22 cellular contexts compared by ENCODE assay signal in the genomic region with DNA sequence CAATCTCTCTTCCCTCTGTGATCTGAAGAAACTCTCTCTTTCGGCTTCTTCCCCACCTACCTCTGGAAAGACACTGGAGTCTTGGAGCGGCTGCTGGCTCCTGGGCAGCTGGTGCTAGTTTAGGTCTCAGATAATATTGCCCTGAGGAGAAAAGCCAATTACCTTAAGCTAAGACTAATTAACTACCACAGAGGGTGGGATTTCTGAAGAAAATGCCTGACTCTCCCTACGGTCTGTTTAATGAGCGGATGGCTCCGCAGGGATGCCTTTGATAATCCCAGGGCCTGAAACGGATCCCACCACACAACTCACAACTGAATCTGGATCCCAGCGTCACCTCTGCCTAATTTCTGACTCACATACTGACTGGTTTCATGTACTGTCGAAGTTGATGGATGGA.
A peak's percentile ranks its signal among the peaks of the same experiment; 100 is the strongest.
DNase-seq lines count a peak whose midpoint lies in the region; TF ChIP-seq lines count a peak whose summit lies in the region.
"Had no signal": no experiment of that assay in that cellular context is flagged by ENCODE, and none has a peak within 500 bp of the region (broad histone marks: within the 10 kb centered on the region; RNA-seq: fewer than 3 reads in every experiment).

No MANE protein-coding gene starts in this region.

- peaks cover 7% of the 10 kb centered on the region for H3K9me3 Mint-ChIP-seq in glutamatergic neuron (ENCODE audit: unreplicated experiment)
- no peaks in the 10 kb centered on the region for H3K9me3 Mint-ChIP-seq in osteocyte (ENCODE audit: unreplicated experiment)

- H3K4me3 ChIP-seq in tibial nerve (no peak overlapping the region), MG63 (no peak overlapping the region)
- H3K4me3 ChIP-seq: PC-9, SJSA1 had no signal

- H3K27me3 Mint-ChIP-seq in glutamatergic neuron (ENCODE audit: unreplicated experiment), result peaks cover 11% of the 10 kb centered on the region
- peaks cover 18% of the 10 kb centered on the region for H3K27me3 Mint-ChIP-seq in osteocyte (ENCODE audit: unreplicated experiment)

- no peak for TF ChIP-seq CTCF in glutamatergic neuron (IDR thresholded peaks at IDR 0.05; ENCODE audit: partially characterized antibody, unreplicated experiment)
- no peak for TF ChIP-seq CTCF in osteocyte (IDR thresholded peaks at IDR 0.05)
- no peak for TF ChIP-seq CTCF in tibial nerve (IDR thresholded peaks at IDR 0.05)

- H3K36me3 Mint-ChIP-seq in glutamatergic neuron (ENCODE audit: unreplicated experiment), result no peaks in the 10 kb centered on the region
- no peaks in the 10 kb centered on the region for H3K36me3 Mint-ChIP-seq in osteocyte (ENCODE audit: unreplicated experiment)
- H3K36me3 Mint-ChIP-seq: CD8-positive, alpha-beta memory T cell had no signal

- no peak for TF ChIP-seq EP300 in tibial nerve (IDR thresholded peaks at IDR 0.05)

- H3K36me3 ChIP-seq in tibial nerve, result no peaks in the 10 kb centered on the region
- no peaks in the 10 kb centered on the region for H3K36me3 ChIP-seq in MG63
- H3K36me3 ChIP-seq: SJSA1 had no signal

- no peaks in the 10 kb centered on the region for H3K4me1 ChIP-seq in tibial nerve
- H3K4me1 ChIP-seq: SJSA1 had no signal

- H3K27ac Mint-ChIP-seq in glutamatergic neuron (ENCODE audit: unreplicated experiment) (peak overlapping the region; percentile 28), osteocyte (ENCODE audit: unreplicated experiment) (no peak overlapping the region)
- H3K27ac Mint-ChIP-seq: B cell had no signal

- no peak overlapping the region for H3K27ac ChIP-seq in tibial nerve
- H3K27ac ChIP-seq: 22Rv1, C4-2B, PC-9, SJSA1 had no signal

- H3K27me3 ChIP-seq in tibial nerve, result no peaks in the 10 kb centered on the region
- no peaks in the 10 kb centered on the region for H3K27me3 ChIP-seq in MG63
- H3K27me3 ChIP-seq: SJSA1 had no signal

- H3K4me3 Mint-ChIP-seq in glutamatergic neuron (ENCODE audit: unreplicated experiment) (peak overlapping the region; percentile 2), osteocyte (ENCODE audit: unreplicated experiment) (no peak overlapping the region)
- H3K4me3 Mint-ChIP-seq: B cell; CD8-positive, alpha-beta memory T cell had no signal

- peak; percentile 19 for DNase-seq in NCI-H2171 treated with DMSO at 0.1 percent for 48 hours (lab: John Stamatoyannopoulos, UW)
- DNase-seq in NCI-H2171 (lab: John Stamatoyannopoulos, UW), result no peak
- DNase-seq in NCI-H69 (lab: John Stamatoyannopoulos, UW), result peak; percentile 84
- no peak for DNase-seq in glutamatergic neuron
- DNase-seq in osteocyte (ENCODE audit: extremely low spot score, unreplicated experiment), result peak; percentile 15
- no peak for DNase-seq in tibial nerve (ENCODE audit: low spot score in 2 of 2)
- no peak for DNase-seq in GM03348 (ENCODE audit: low spot score)
- no peak for DNase-seq in MG63
- DNase-seq: CD8-positive, alpha-beta memory T cell; DMS79 treated with DMSO at 0.1 percent for 48 hours; Kasumi-1; NCI-H1105 treated with DMSO at 0.1 percent for 48 hours; NCI-H1694; NCI-H2029 treated with DMSO at 0.1 percent for 48 hours; NCI-H345; NCI-H524; NCI-H774; PC-9 had no signal

- H3K9me3 ChIP-seq in tibial nerve, result peaks cover 0 to 14% (median 0%) of the 10 kb centered on the region in 4 donors
- H3K9me3 ChIP-seq in MG63, result no peaks in the 10 kb centered on the region
- H3K9me3 ChIP-seq: SJSA1 had no signal

- no peak for TF ChIP-seq POLR2A in tibial nerve (IDR thresholded peaks at IDR 0.05)

- 44 to 45% methylated on average over 8 of the region's 8 CpGs for WGBS in tibial nerve, 2 donors

- H3K4me1 Mint-ChIP-seq in glutamatergic neuron (ENCODE audit: low read depth, unreplicated experiment), result peaks cover 14% of the 10 kb centered on the region
- no peaks in the 10 kb centered on the region for H3K4me1 Mint-ChIP-seq in osteocyte (ENCODE audit: unreplicated experiment)
- H3K4me1 Mint-ChIP-seq: B cell; CD8-positive, alpha-beta memory T cell had no signal

Comparison
In these comparisons a context has a peak if more than half of its experiments do, and no peak if none do; other contexts are left out.
1. DNase-seq: peak in NCI-H2171 treated with DMSO at 0.1 percent for 48 hours (single experiment), NCI-H69 (single experiment) and osteocyte (single experiment); none in NCI-H2171 (single experiment), glutamatergic neuron (single experiment), tibial nerve (0 of 2), GM03348 (single experiment) and MG63 (single experiment).